ENCODE assay signal across 15 cellular contexts in genomic region chr18:58603365-58604067, GRCh38. TPM values are rescaled to one million over a fixed set of nuclear protein-coding genes. Genes with fewer than 3 reads are reported as not detected.
DNase-seq lines count a peak whose midpoint lies in the region; ATAC-seq and TF ChIP-seq lines count a peak whose summit lies in the region.
"Had no signal": no experiment of that assay in that cellular context is flagged by ENCODE, and none has a peak within 500 bp of the region (broad histone marks: within the 10 kb centered on the region; RNA-seq: fewer than 3 reads in every experiment).

No MANE protein-coding gene starts in this region.

- H3K4me3 Mint-ChIP-seq in activated CD4-positive, alpha-beta memory T cell treated with anti-CD3 and anti-CD28 coated beads, Interleukin-2, amount 10 ng/mL, durations not matched to agents 7 days and 5 days: peak overlapping the region; percentile 12

- H3K4me3 ChIP-seq in A673 (ENCODE audit: low read depth, low read length, poor library complexity, severe bottlenecking) (no peak overlapping the region), HCT116 (replicated peaks in 1 of 2; ENCODE audit: low read depth in 1 of 2, low read length in 2 of 2) (no peak overlapping the region)
- H3K4me3 ChIP-seq: HAP-1, left lung had no signal

- CTCF ChIA-PET in A673 (lab: Charles Lee) (no interaction called here), HCT116 (lab: Charles Lee) (no interaction called here)
- CTCF ChIA-PET in activated CD4-positive, alpha-beta memory T cell treated with anti-CD3 and anti-CD28 coated beads, Interleukin-2, amount 10 ng/mL, durations not matched to agents 7 days and 5 days (lab: Charles Lee): no interaction called here

- peaks cover 14% of the 10 kb centered on the region for H3K4me1 ChIP-seq in A673 (ENCODE audit: insufficient read depth, low read length, poor library complexity, severe bottlenecking)
- peaks cover 25 to 63% of the 10 kb centered on the region in 2 experiments for H3K4me1 ChIP-seq in HCT116 (ENCODE audit: control insufficient read depth in 1 of 2, insufficient read depth in 2 of 2, low read length in 2 of 2)
- H3K4me1 ChIP-seq: left lung, parathyroid adenoma had no signal

- TF ChIP-seq RAD21 in HCT116 (IDR thresholded peaks at IDR 0.05; ENCODE audit: low read depth): no peak

- BruUV-seq in A673 (replicated peaks; lab: Mats Ljungman, UMichigan): no TSS peak
- no TSS peak for BruUV-seq in HCT116 (replicated peaks; lab: Mats Ljungman, UMichigan)

- RAD21 ChIA-PET in HCT116 (lab: Charles Lee; ENCODE audit: low non-redundant PET in 1 of 2, low total read pairs in 2 of 2, uncharacterized antibody in 2 of 2, unreplicated experiment in 2 of 2): no interaction called here

- no peak for TF ChIP-seq CTCF in A673 (conservative IDR thresholded peaks at IDR 0.05; ENCODE audit: low read depth, low read length)
- TF ChIP-seq CTCF in HCT116 (IDR thresholded peaks at IDR 0.05 in 2 of 3, conservative IDR thresholded peaks at IDR 0.05 in 1 of 3; ENCODE audit: borderline replicate concordance in 1 of 3, insufficient read depth in 1 of 3, low read depth in 2 of 3, low read length in 2 of 3): no peak

- no peaks in the 10 kb centered on the region for H3K27me3 ChIP-seq in A673 (replicated peaks; ENCODE audit: insufficient read depth, low read depth, low read length, poor library complexity)
- H3K27me3 ChIP-seq in HCT116 (ENCODE audit: insufficient read depth, low read length): no peaks in the 10 kb centered on the region

- H3K27ac Mint-ChIP-seq in activated CD4-positive, alpha-beta memory T cell treated with anti-CD3 and anti-CD28 coated beads, Interleukin-2, amount 10 ng/mL, durations not matched to agents 7 days and 5 days: peak overlapping the region; percentile 3

- POLR2A ChIA-PET in A673 (lab: Charles Lee; ENCODE audit: low non-redundant PET): no interaction called here
- POLR2A ChIA-PET in HCT116 (lab: Charles Lee): interaction anchor here (0.6 kb wide), 1 partner anchor 720 kb away, joined by 4 read pairs; no protein-coding TSS in a partner anchor
- POLR2A ChIA-PET in activated CD4-positive, alpha-beta memory T cell treated with anti-CD3 and anti-CD28 coated beads, Interleukin-2, amount 10 ng/mL, durations not matched to agents 7 days and 5 days (lab: Charles Lee): no interaction called here

- peaks cover 4% of the 10 kb centered on the region for H3K9me3 Mint-ChIP-seq in activated CD4-positive, alpha-beta memory T cell treated with anti-CD3 and anti-CD28 coated beads, Interleukin-2, amount 10 ng/mL, durations not matched to agents 7 days and 5 days

- H4K20me1 ChIP-seq in HCT116 (ENCODE audit: insufficient read depth): no peaks in the 10 kb centered on the region

- no peak overlapping the region for H3K9ac ChIP-seq in HCT116 (ENCODE audit: low read length)
- H3K9ac ChIP-seq: parathyroid adenoma had no signal

- no peak for TF ChIP-seq POLR2A in HCT116 (IDR thresholded peaks at IDR 0.05; ENCODE audit: borderline replicate concordance, extremely low read depth, insufficient read depth, insufficient read length)

- H3K36me3 ChIP-seq in A673 (ENCODE audit: insufficient read depth, low read length, poor library complexity, severe bottlenecking) (no peaks in the 10 kb centered on the region), HCT116 (ENCODE audit: control insufficient read depth in 1 of 2, insufficient read depth in 2 of 2, low read length in 2 of 2) (no peaks in the 10 kb centered on the region)
- H3K36me3 ChIP-seq: HAP-1, left lung had no signal

- DNase-seq in A673 (ENCODE audit: low spot score) (peak; percentile 47), HCT116 (ENCODE audit: low read depth, low spot score) (no peak), left kidney (ENCODE audit: low read depth, low spot score) (peak; percentile 93), NCI-H526 (lab: John Stamatoyannopoulos, UW) (no peak)
- DNase-seq in activated CD4-positive, alpha-beta memory T cell treated with anti-CD3 and anti-CD28 coated beads, Interleukin-2, amount 10 ng/mL, durations not matched to agents 7 days and 5 days: no peak
- DNase-seq: C1 segment of cervical spinal cord; caudate nucleus; left lung; NCI-H510A; stimulated activated CD4-positive, alpha-beta T cell treated with anti-CD3 and anti-CD28 coated beads, Interleukin-2, amount 100 ng/mL, for 48 hours had no signal

- no peaks in the 10 kb centered on the region for H3K36me3 Mint-ChIP-seq in activated CD4-positive, alpha-beta memory T cell treated with anti-CD3 and anti-CD28 coated beads, Interleukin-2, amount 10 ng/mL, durations not matched to agents 7 days and 5 days (ENCODE audit: low read depth)

- no peaks in the 10 kb centered on the region for H3K79me2 ChIP-seq in HCT116 (ENCODE audit: insufficient read depth, low read length)
- H3K79me2 ChIP-seq: parathyroid adenoma had no signal

- no peak for ATAC-seq in HCT116
- ATAC-seq in HG03175 (IDR thresholded peaks at IDR 0.05; ENCODE audit: unreplicated experiment): no peak
- no peak for ATAC-seq in HG03025 (IDR thresholded peaks at IDR 0.05; ENCODE audit: low FRiP score, unreplicated experiment)
- no peak for ATAC-seq in HG02588 (IDR thresholded peaks at IDR 0.05; ENCODE audit: unreplicated experiment)
- ATAC-seq: left lung had no signal

- no peaks in the 10 kb centered on the region for H3K9me3 ChIP-seq in A673 (ENCODE audit: low read depth, low read length, poor library complexity, severe bottlenecking)
- H3K9me3 ChIP-seq in HCT116 (ENCODE audit: control insufficient read depth in 1 of 2, insufficient read depth in 1 of 2, low read depth in 1 of 2, low read length in 2 of 2): no peaks in the 10 kb centered on the region
- H3K9me3 ChIP-seq: HAP-1, left lung had no signal

- intact Hi-C loops in A673 (cut with micrococcal nuclease; ENCODE audit: unreplicated experiment) (no loop called here), HCT116 (cut with micrococcal nuclease) (no loop called here)

- peaks cover 20% of the 10 kb centered on the region for H3K4me1 Mint-ChIP-seq in activated CD4-positive, alpha-beta memory T cell treated with anti-CD3 and anti-CD28 coated beads, Interleukin-2, amount 10 ng/mL, durations not matched to agents 7 days and 5 days

- no peak overlapping the region for H2AFZ ChIP-seq in HCT116 (ENCODE audit: low read depth, low read length, poor library complexity, severe bottlenecking)
- H2AFZ ChIP-seq: parathyroid adenoma had no signal

- H3K9me2 ChIP-seq in HCT116 (ENCODE audit: insufficient read depth): no peaks in the 10 kb centered on the region

- no peak overlapping the region for H3K4me2 ChIP-seq in HCT116 (ENCODE audit: low read length)

- H3K27ac ChIP-seq in A673 (ENCODE audit: low read depth, low read length, poor library complexity, severe bottlenecking) (no peak overlapping the region), HCT116 (ENCODE audit: low read depth, low read length) (no peak overlapping the region)
- H3K27ac ChIP-seq: left lung, parathyroid adenoma had no signal

- H3K27me3 Mint-ChIP-seq in activated CD4-positive, alpha-beta memory T cell treated with anti-CD3 and anti-CD28 coated beads, Interleukin-2, amount 10 ng/mL, durations not matched to agents 7 days and 5 days: no peaks in the 10 kb centered on the region

TF ChIP-seq in HCT116, 20 proteins besides CTCF, POLR2A, EP300 and RAD21:
- TF ChIP-seq EGR1 (IDR thresholded peaks at IDR 0.05; ENCODE audit: low read depth) (no peak), SIN3A (IDR thresholded peaks at IDR 0.05; ENCODE audit: low read depth) (no peak), TCF7L2 (IDR thresholded peaks at IDR 0.05; ENCODE audit: borderline replicate concordance, extremely low read depth, insufficient read depth, insufficient read length) (peak; percentile 87)

RNA-seq across cellular contexts. Expression of gene ALPK2, which starts 25.4 kb away (rescaled TPM):
- 1.0 and 1.2 TPM in 2 replicates for total RNA-seq in A673 (2021)
- 0.22 TPM for total RNA-seq in HCT116 (2021; ENCODE audit: unreplicated experiment)
- polyA plus RNA-seq in HCT116 (2012): 0.10 and 0.16 TPM in 2 replicates
- total RNA-seq in activated CD4-positive, alpha-beta memory T cell treated with anti-CD3 and anti-CD28 coated beads, Interleukin-2, amount 10 ng/mL, durations not matched to agents 7 days and 5 days: under 1 TPM; 0.18 TPM

Comparison
In these comparisons a context has a peak if more than half of its experiments do, and no peak if none do; other contexts are left out.
1. DNase-seq: peak in A673 (single experiment) and left kidney (single experiment); none in HCT116 (single experiment), activated CD4-positive, alpha-beta memory T cell treated with anti-CD3 and anti-CD28 coated beads, Interleukin-2, amount 10 ng/mL, durations not matched to agents 7 days and 5 days (single experiment) and NCI-H526 (0 of 2).